ENCODE assay signal across 1 cellular context in genomic region chr7:138247568-138248328, GRCh38.
TF ChIP-seq lines count a peak whose summit lies in the region.

No MANE protein-coding gene starts in this region.

TF ChIP-seq in HepG2, 621 proteins besides CTCF, POLR2A, EP300 and RAD21:
- TF ChIP-seq ZUFSP (CRISPR knock-in tag; IDR thresholded peaks at IDR 0.05; ENCODE audit: borderline replicate concordance) (no peak), MLXIP (CRISPR knock-in tag; IDR thresholded peaks at IDR 0.05; ENCODE audit: borderline replicate concordance) (no peak), TCF7 (IDR thresholded peaks at IDR 0.05; ENCODE audit: low read depth) (no peak), HDAC6 (IDR thresholded peaks at IDR 0.05; ENCODE audit: low read depth, low read length) (no peak), EEA1 (CRISPR knock-in tag; IDR thresholded peaks at IDR 0.05; ENCODE audit: borderline replicate concordance) (no peak), GLMP (CRISPR knock-in tag; IDR thresholded peaks at IDR 0.05; ENCODE audit: borderline replicate concordance) (no peak), BATF2 (CRISPR knock-in tag; IDR thresholded peaks at IDR 0.05) (no peak), YEATS2 (CRISPR knock-in tag; IDR thresholded peaks at IDR 0.05; ENCODE audit: borderline replicate concordance) (no peak), MTA3 (CRISPR knock-in tag; IDR thresholded peaks at IDR 0.05) (no peak), ZNF205 (CRISPR knock-in tag; IDR thresholded peaks at IDR 0.05) (no peak), HDAC2 (CRISPR knock-in tag; IDR thresholded peaks at IDR 0.05) (no peak), ZNF232 (CRISPR knock-in tag; IDR thresholded peaks at IDR 0.05; ENCODE audit: borderline replicate concordance) (no peak)
